In the genomic region with DNA sequence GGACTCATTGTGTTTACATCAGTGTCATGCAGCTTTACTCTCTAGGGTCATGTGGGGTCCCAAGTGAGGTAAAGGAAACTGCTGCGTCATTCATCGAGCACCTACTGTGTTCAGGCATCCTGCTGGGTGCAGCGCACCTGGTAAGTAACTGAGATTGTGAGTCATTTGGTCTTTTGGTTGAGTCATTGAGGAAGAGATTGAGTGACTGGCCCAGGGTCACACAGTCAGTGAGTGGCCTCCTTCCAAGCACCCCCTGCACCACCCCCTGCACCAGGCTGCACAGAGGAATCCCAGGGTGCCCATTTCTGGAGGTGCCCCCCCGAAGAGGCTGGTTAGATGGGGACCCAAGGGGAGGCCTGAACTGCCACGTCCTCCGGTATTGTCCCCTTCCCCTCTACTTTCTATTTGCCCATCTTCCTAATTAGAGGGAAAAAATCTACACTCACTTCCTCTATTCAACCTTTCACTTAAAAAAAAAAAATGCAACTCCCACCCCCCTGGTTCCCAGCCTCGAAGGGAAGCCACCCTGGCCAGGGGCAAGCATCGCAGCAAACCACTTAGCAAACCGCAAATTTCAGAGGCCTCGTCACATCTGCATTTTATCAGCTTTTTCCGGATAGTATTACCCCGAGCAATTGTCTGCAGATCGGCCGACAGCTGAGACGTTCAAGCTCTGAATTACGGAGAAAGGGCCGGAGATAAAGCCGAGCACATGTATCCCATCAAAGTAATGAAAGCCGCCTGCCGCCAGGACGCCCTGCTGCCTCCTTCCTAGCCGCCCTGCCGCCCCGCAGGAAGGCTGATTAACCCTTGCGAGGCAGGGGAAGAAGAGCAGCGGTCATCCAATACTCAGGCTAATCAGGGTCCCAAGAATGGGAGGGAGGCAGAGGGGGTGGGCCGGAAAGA, we compare ENCODE assay signal across 8 cellular contexts.
DNase-seq lines count a peak whose midpoint lies in the region; ATAC-seq and FAIRE-seq lines count a peak whose summit lies in the region.

No MANE protein-coding gene starts in this region.

- H3K4me1 ChIP-seq in BLaER1 treated with 17β-estradiol and CSF1 and Interleukin-3, amounts not matched to agents 10 nM and 100 nM = peaks cover 17 to 45% (median 37%) of the 10 kb centered on the region in 10 experiments
- no peaks in the 10 kb centered on the region for H3K4me1 ChIP-seq in small intestine (ENCODE audit: control insufficient read depth in 2 of 2, insufficient read depth in 1 of 2, low read depth in 1 of 2, low read length in 1 of 2)

- DNase-seq in GM19238 (ENCODE audit: insufficient read length, low spot score) = peak; percentile 58
- peak; percentile 13 for DNase-seq in T-helper 2 cell treated with Interferon-gamma antibody and Interleukin-4, amounts not matched to agents 5 μg/mL and 100 μg/mL, for 36 hours (ENCODE audit: low spot score)
- DNase-seq in iPS-NIHi11 (ENCODE audit: low spot score) = peak; percentile 43
- no peak for DNase-seq in NCI-H2081 treated with DMSO at 0.1 percent for 48 hours (lab: John Stamatoyannopoulos, UW)
- DNase-seq in small intestine = no peak
- no peak for DNase-seq in DMS79 (lab: John Stamatoyannopoulos, UW)

- peak; percentile 91 for ATAC-seq in HG03095 (IDR thresholded peaks at IDR 0.05; ENCODE audit: unreplicated experiment)

- H3K9ac ChIP-seq in BLaER1 treated with 17β-estradiol and CSF1 and Interleukin-3, amounts not matched to agents 10 nM and 100 nM = peak overlapping the region in 4 of 11 experiments; percentile 5 to 50 (median 20); a peak in 1 of 22 replicates

- peak overlapping the region in 2 of 11 experiments; percentile 7 to 41; a peak in 2 of 22 replicates for H3K27ac ChIP-seq in BLaER1 treated with 17β-estradiol and CSF1 and Interleukin-3, amounts not matched to agents 10 nM and 100 nM
- no peak overlapping the region for H3K27ac ChIP-seq in small intestine (ENCODE audit: low read depth in 1 of 2, low read length in 1 of 2)

- peaks cover 14 to 31% (median 22%) of the 10 kb centered on the region in 11 experiments for H3K9me3 ChIP-seq in BLaER1 treated with 17β-estradiol and CSF1 and Interleukin-3, amounts not matched to agents 10 nM and 100 nM (replicated peaks in 1 of 11)
- H3K9me3 ChIP-seq in small intestine (ENCODE audit: control insufficient read depth, low read depth) = no peaks in the 10 kb centered on the region

- WGBS in small intestine, 3 donors = 27 to 49% (median 35%) methylated on average over 27 of the region's 27 CpGs

- no peak for FAIRE-seq in small intestine (lab: Jason Lieb, UNC)

- H3K4me1 Mint-ChIP-seq in T-helper 2 cell treated with Interferon-gamma antibody and Interleukin-4, amounts not matched to agents 5 μg/mL and 100 μg/mL, for 36 hours (ENCODE audit: low read depth) = peaks cover 10% of the 10 kb centered on the region

- peaks cover 2% of the 10 kb centered on the region for H3K36me3 Mint-ChIP-seq in T-helper 2 cell treated with Interferon-gamma antibody and Interleukin-4, amounts not matched to agents 5 μg/mL and 100 μg/mL, for 36 hours (ENCODE audit: low read depth)

- peaks cover 0 to 24% (median 0%) of the 10 kb centered on the region in 11 experiments; a peak in 5 of 22 replicates for H4K20me1 ChIP-seq in BLaER1 treated with 17β-estradiol and CSF1 and Interleukin-3, amounts not matched to agents 10 nM and 100 nM

- peak overlapping the region; percentile 81 to 94 (median 89) for H3K4me2 ChIP-seq in BLaER1 treated with 17β-estradiol and CSF1 and Interleukin-3, amounts not matched to agents 10 nM and 100 nM

- peaks cover 5% of the 10 kb centered on the region for H3K9me3 Mint-ChIP-seq in T-helper 2 cell treated with Interferon-gamma antibody and Interleukin-4, amounts not matched to agents 5 μg/mL and 100 μg/mL, for 36 hours

- H3K4me3 Mint-ChIP-seq in T-helper 2 cell treated with Interferon-gamma antibody and Interleukin-4, amounts not matched to agents 5 μg/mL and 100 μg/mL, for 36 hours = peak overlapping the region; percentile 64

- H3K27ac Mint-ChIP-seq in T-helper 2 cell treated with Interferon-gamma antibody and Interleukin-4, amounts not matched to agents 5 μg/mL and 100 μg/mL, for 36 hours = no peak overlapping the region

- H3K27me3 ChIP-seq in BLaER1 treated with 17β-estradiol and CSF1 and Interleukin-3, amounts not matched to agents 10 nM and 100 nM = peaks cover 0 to 59% (median 7%) of the 10 kb centered on the region in 11 experiments; a peak in 11 of 22 replicates
- peaks cover 0 to 2% of the 10 kb centered on the region in 2 donors for H3K27me3 ChIP-seq in small intestine (ENCODE audit: control insufficient read depth in 2 of 2, insufficient read depth in 2 of 2, low read length in 2 of 2)

- H3K36me3 ChIP-seq in BLaER1 treated with 17β-estradiol and CSF1 and Interleukin-3, amounts not matched to agents 10 nM and 100 nM = no peaks in the 10 kb centered on the region; a peak in 1 of 22 replicates
- H3K36me3 ChIP-seq in small intestine (ENCODE audit: control insufficient read depth in 2 of 2, insufficient read depth in 2 of 2, low read length in 2 of 2) = no peaks in the 10 kb centered on the region

- H3K4me3 ChIP-seq in BLaER1 treated with 17β-estradiol and CSF1 and Interleukin-3, amounts not matched to agents 10 nM and 100 nM = peak overlapping the region in 6 of 10 experiments; percentile 5 to 53 (median 32); a peak in 8 of 20 replicates
- no peak overlapping the region for H3K4me3 ChIP-seq in small intestine (ENCODE audit: low read depth in 1 of 2, low read length in 2 of 2)

- no peaks in the 10 kb centered on the region for H3K27me3 Mint-ChIP-seq in T-helper 2 cell treated with Interferon-gamma antibody and Interleukin-4, amounts not matched to agents 5 μg/mL and 100 μg/mL, for 36 hours (ENCODE audit: low read depth)

Comparison
In these comparisons a context has a peak if more than half of its experiments do, and no peak if none do; other contexts are left out.
1. H3K4me3 ChIP-seq: peak in BLaER1 treated with 17β-estradiol and CSF1 and Interleukin-3, amounts not matched to agents 10 nM and 100 nM (6 of 10); none in small intestine (0 of 2).
2. DNase-seq: peak in GM19238 (single experiment), T-helper 2 cell treated with Interferon-gamma antibody and Interleukin-4, amounts not matched to agents 5 μg/mL and 100 μg/mL, for 36 hours (single experiment) and iPS-NIHi11 (single experiment); none in NCI-H2081 treated with DMSO at 0.1 percent for 48 hours (single experiment), small intestine (single experiment) and DMS79 (single experiment).